Comparison of ENCODE assay signal across 11 cellular contexts in the genomic region with DNA sequence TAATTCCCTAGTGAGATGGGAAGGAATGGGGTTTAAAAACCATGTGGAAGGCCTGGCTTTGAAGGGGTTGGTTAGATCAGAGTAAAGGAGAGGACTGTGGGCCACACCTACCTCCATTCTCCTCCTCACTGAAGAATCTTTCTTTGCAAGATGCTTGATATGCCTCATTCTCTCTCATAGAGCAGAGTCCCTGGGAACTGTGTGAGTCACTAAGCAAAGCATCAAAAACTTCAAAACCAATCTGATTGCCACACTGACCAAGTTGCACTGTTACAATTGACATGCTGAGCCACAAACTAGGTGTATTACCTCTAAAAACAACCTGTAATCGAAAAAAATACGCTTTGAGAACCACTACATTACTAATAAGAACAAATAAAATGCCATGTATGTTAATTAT. TPM values are rescaled to one million over a fixed set of nuclear protein-coding genes. Genes with fewer than 3 reads are reported as not detected.
DNase-seq lines count a peak whose midpoint lies in the region; ATAC-seq and TF ChIP-seq lines count a peak whose summit lies in the region.
"Had no signal": no experiment of that assay in that cellular context is flagged by ENCODE, and none has a peak within 500 bp of the region (broad histone marks: within the 10 kb centered on the region; RNA-seq: fewer than 3 reads in every experiment).

No MANE protein-coding gene starts in this region.

- H3K36me3 Mint-ChIP-seq in activated naive CD4-positive, alpha-beta T cell treated with anti-CD3 and anti-CD28 coated beads, Interleukin-2, amount 50 U/mL, for 24 hours = peaks cover 10% of the 10 kb centered on the region
- peaks cover 20% of the 10 kb centered on the region for H3K36me3 Mint-ChIP-seq in WTC11

- no peak for DNase-seq in activated naive CD4-positive, alpha-beta T cell treated with Interleukin-2 at 50 U/mL for 16 hours
- no peak for DNase-seq in WTC11 (ENCODE audit: low spot score)
- DNase-seq in fibroblast of pulmonary artery (ENCODE audit: low read depth) = peak; percentile 24
- peak; percentile 28 for DNase-seq in stromal cell of bone marrow (ENCODE audit: low read depth)
- DNase-seq in DMS114 treated with DMSO at 0.1 percent for 48 hours (lab: John Stamatoyannopoulos, UW; ENCODE audit: unreplicated experiment) = no peak
- DNase-seq: KG1, NCI-H510A had no signal

- peak overlapping the region; percentile 71 for H3K4me3 Mint-ChIP-seq in activated naive CD4-positive, alpha-beta T cell treated with anti-CD3 and anti-CD28 coated beads, Interleukin-2, amount 50 U/mL, for 24 hours
- H3K4me3 Mint-ChIP-seq in WTC11 = peak overlapping the region; percentile 26
- H3K4me3 Mint-ChIP-seq: CD14-positive monocyte had no signal

- H3K27me3 Mint-ChIP-seq in activated naive CD4-positive, alpha-beta T cell treated with anti-CD3 and anti-CD28 coated beads, Interleukin-2, amount 50 U/mL, for 24 hours = no peaks in the 10 kb centered on the region
- H3K27me3 Mint-ChIP-seq in WTC11 (ENCODE audit: low read depth) = no peaks in the 10 kb centered on the region; the same call in 1 of the 2 replicates

- no peak for ATAC-seq in WTC11
- no peak for ATAC-seq in HG03521 (IDR thresholded peaks at IDR 0.05; ENCODE audit: unreplicated experiment)
- ATAC-seq in GM21786 (IDR thresholded peaks at IDR 0.05; ENCODE audit: unreplicated experiment) = no peak

- H3K4me1 Mint-ChIP-seq in activated naive CD4-positive, alpha-beta T cell treated with anti-CD3 and anti-CD28 coated beads, Interleukin-2, amount 50 U/mL, for 24 hours = peaks cover 58% of the 10 kb centered on the region
- H3K4me1 Mint-ChIP-seq in WTC11 = peaks cover 14% of the 10 kb centered on the region

- peak overlapping the region; percentile 68 for H3K27ac Mint-ChIP-seq in activated naive CD4-positive, alpha-beta T cell treated with anti-CD3 and anti-CD28 coated beads, Interleukin-2, amount 50 U/mL, for 24 hours
- no peak overlapping the region for H3K27ac Mint-ChIP-seq in WTC11

- H3K9me3 Mint-ChIP-seq in activated naive CD4-positive, alpha-beta T cell treated with anti-CD3 and anti-CD28 coated beads, Interleukin-2, amount 50 U/mL, for 24 hours = no peaks in the 10 kb centered on the region
- H3K9me3 Mint-ChIP-seq in WTC11 = no peaks in the 10 kb centered on the region
- H3K9me3 Mint-ChIP-seq: CD14-positive monocyte had no signal

- CTCF ChIA-PET in WTC11 (lab: Charles Lee) = no interaction called here

- TF ChIP-seq CTCF in WTC11 (IDR thresholded peaks at IDR 0.05) (no peak), fibroblast of pulmonary artery (IDR thresholded peaks at IDR 0.05; ENCODE audit: low read length, missing control alignments) (no peak)

- H3K4me3 ChIP-seq in fibroblast of pulmonary artery (replicated peaks; ENCODE audit: low read depth, low read length) = no peak overlapping the region

- POLR2A ChIA-PET in WTC11 (lab: Charles Lee) = no interaction called here

TF ChIP-seq in WTC11, 78 proteins besides CTCF, POLR2A, EP300 and RAD21:
- TF ChIP-seq, protein P1, sequence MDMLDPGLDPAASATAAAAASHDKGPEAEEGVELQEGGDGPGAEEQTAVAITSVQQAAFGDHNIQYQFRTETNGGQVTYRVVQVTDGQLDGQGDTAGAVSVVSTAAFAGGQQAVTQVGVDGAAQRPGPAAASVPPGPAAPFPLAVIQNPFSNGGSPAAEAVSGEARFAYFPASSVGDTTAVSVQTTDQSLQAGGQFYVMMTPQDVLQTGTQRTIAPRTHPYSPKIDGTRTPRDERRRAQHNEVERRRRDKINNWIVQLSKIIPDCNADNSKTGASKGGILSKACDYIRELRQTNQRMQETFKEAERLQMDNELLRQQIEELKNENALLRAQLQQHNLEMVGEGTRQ (CRISPR knock-in tag; IDR thresholded peaks at IDR 0.05) = no peak
- TF ChIP-seq HMGXB4 (CRISPR knock-in tag; IDR thresholded peaks at IDR 0.05) = no peak
- TF ChIP-seq ZNF281 (CRISPR knock-in tag; IDR thresholded peaks at IDR 0.05) = no peak
- TF ChIP-seq TEAD1 (CRISPR knock-in tag; IDR thresholded peaks at IDR 0.05) = no peak
- no peak for TF ChIP-seq ZNF317 (CRISPR knock-in tag; IDR thresholded peaks at IDR 0.05; ENCODE audit: borderline replicate concordance, low read depth)

RNA-seq across cellular contexts. Expression of gene TUBD1, which starts 2.0 kb away (rescaled TPM):
- 12.0 to 21.4 TPM (median 16.6 TPM) in 3 replicates for total RNA-seq in WTC11 (2021)

RNA-seq across cellular contexts. Expression of gene RPS6KB1, which starts 2.2 kb away (rescaled TPM):
- 21.6 to 27.1 TPM (median 22.5 TPM) in 3 replicates for total RNA-seq in WTC11 (2021)

Comparison
In these comparisons a context has a peak if more than half of its experiments do, and no peak if none do; other contexts are left out.
1. DNase-seq: peak in fibroblast of pulmonary artery (single experiment) and stromal cell of bone marrow (single experiment); none in activated naive CD4-positive, alpha-beta T cell treated with Interleukin-2 at 50 U/mL for 16 hours (single experiment), WTC11 (single experiment) and DMS114 treated with DMSO at 0.1 percent for 48 hours (single experiment).